ENCODE assay signal across 20 cellular contexts in the genomic region with DNA sequence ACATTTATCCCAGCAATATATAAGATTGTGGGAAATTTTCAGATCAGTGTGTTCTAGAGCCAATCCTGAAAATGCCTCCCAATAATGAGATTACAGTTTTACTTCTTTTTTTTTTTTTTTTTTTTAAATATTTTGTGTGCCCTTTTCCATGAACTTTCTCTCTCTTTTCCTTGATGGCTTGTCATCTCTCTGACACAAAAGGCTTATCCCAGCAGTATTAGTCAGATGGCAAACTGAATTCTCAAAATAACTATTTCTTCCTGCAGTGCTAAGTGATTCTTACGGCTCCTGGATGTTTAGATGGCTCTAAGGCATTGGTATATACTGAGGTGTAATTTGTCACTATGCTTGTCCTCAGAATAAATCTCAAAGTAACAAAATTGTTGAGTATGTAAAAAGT.
DNase-seq lines count a peak whose midpoint lies in the region; ATAC-seq, FAIRE-seq and TF ChIP-seq lines count a peak whose summit lies in the region.
"Had no signal": no experiment of that assay in that cellular context is flagged by ENCODE, and none has a peak within 500 bp of the region (broad histone marks: within the 10 kb centered on the region; RNA-seq: fewer than 3 reads in every experiment).

No MANE protein-coding gene starts in this region.

- H3K4me3 ChIP-seq in A673 (ENCODE audit: low read depth, low read length, poor library complexity, severe bottlenecking) (no peak overlapping the region), fibroblast of the aortic adventitia (ENCODE audit: low read depth, low read length) (no peak overlapping the region), tibial artery (no peak overlapping the region)

- H3K27ac Mint-ChIP-seq in WTC11: peak overlapping the region; percentile 8; the same call in 1 of the 2 replicates
- H3K27ac Mint-ChIP-seq: B cell, CD14-positive monocyte had no signal

- POLR2A ChIA-PET in A673 (lab: Charles Lee; ENCODE audit: low non-redundant PET) (no interaction called here), WTC11 (lab: Charles Lee) (no interaction called here)

- ATAC-seq in WTC11 (no peak), HG03095 (IDR thresholded peaks at IDR 0.05; ENCODE audit: unreplicated experiment) (no peak)

- H3K36me3 Mint-ChIP-seq in WTC11: peaks cover 13% of the 10 kb centered on the region
- H3K36me3 Mint-ChIP-seq: CD14-positive monocyte had no signal

- H3K27ac ChIP-seq in A673 (ENCODE audit: low read depth, low read length, poor library complexity, severe bottlenecking) (peak overlapping the region; percentile 47), tibial artery (peak overlapping the region; percentile 20 to 42)

- CTCF ChIA-PET in A673 (lab: Charles Lee): no interaction called here
- CTCF ChIA-PET in WTC11 (lab: Charles Lee): no interaction called here

- peaks cover 62% of the 10 kb centered on the region for H3K4me1 ChIP-seq in A673 (ENCODE audit: insufficient read depth, low read length, poor library complexity, severe bottlenecking)
- peaks cover 0 to 36% (median 17%) of the 10 kb centered on the region in 4 donors for H3K4me1 ChIP-seq in tibial artery

- H3K9me3 Mint-ChIP-seq in WTC11: no peaks in the 10 kb centered on the region

- TF ChIP-seq CTCF in A673 (conservative IDR thresholded peaks at IDR 0.05; ENCODE audit: low read depth, low read length) (no peak), WTC11 (IDR thresholded peaks at IDR 0.05) (no peak), fibroblast of the aortic adventitia (IDR thresholded peaks at IDR 0.05; ENCODE audit: insufficient read depth, low read length) (no peak), tibial artery (IDR thresholded peaks at IDR 0.05) (no peak), D721Med (IDR thresholded peaks at IDR 0.05; ENCODE audit: insufficient read depth, missing control alignments) (no peak)

- H3K27me3 Mint-ChIP-seq in WTC11 (ENCODE audit: low read depth): no peaks in the 10 kb centered on the region

- DNase-seq in A673 (ENCODE audit: low spot score) (no peak), WTC11 (ENCODE audit: low spot score) (no peak), fibroblast of the aortic adventitia (ENCODE audit: low read depth) (peak; percentile 59), tibial artery (no peak), NCI-H345 (lab: John Stamatoyannopoulos, UW) (no peak), SKM-1 treated with dmso at 0.1 percent for 144 hours (lab: John Stamatoyannopoulos, UW; ENCODE audit: unreplicated experiment) (no peak), D721Med (ENCODE audit: insufficient read length, low spot score) (no peak)
- DNase-seq: DMS53, GDM1, Kasumi-1, NCI-H1694, NCI-H2081, NCI-H2171, NCI-H524 treated with DMSO at 0.1 percent for 48 hours, Right ventricle myocardium superior had no signal

- no peak overlapping the region for H3K4me3 Mint-ChIP-seq in WTC11
- H3K4me3 Mint-ChIP-seq: B cell, CD14-positive monocyte had no signal

- H3K4me1 Mint-ChIP-seq in WTC11: 0 out of 2 replicates have a peak, but pooled peaks cover 1% of the 10 kb centered on the region
- H3K4me1 Mint-ChIP-seq: B cell, CD14-positive monocyte had no signal

- H3K36me3 ChIP-seq in A673 (ENCODE audit: insufficient read depth, low read length, poor library complexity, severe bottlenecking) (peaks cover 25% of the 10 kb centered on the region), tibial artery (no peaks in the 10 kb centered on the region)

- no peaks in the 10 kb centered on the region for H3K9me3 ChIP-seq in A673 (ENCODE audit: low read depth, low read length, poor library complexity, severe bottlenecking)
- H3K9me3 ChIP-seq in tibial artery: no peaks in the 10 kb centered on the region

- H3K27me3 ChIP-seq in A673 (replicated peaks; ENCODE audit: insufficient read depth, low read depth, low read length, poor library complexity) (no peaks in the 10 kb centered on the region), tibial artery (no peaks in the 10 kb centered on the region)

- intact Hi-C loops in A673 (cut with micrococcal nuclease; ENCODE audit: unreplicated experiment): no loop called here
- intact Hi-C loops in tibial artery (cut with DNase I; ENCODE audit: low total_unique reads): no loop called here

- BruUV-seq in A673 (replicated peaks; lab: Mats Ljungman, UMichigan): no TSS peak

- FAIRE-seq in D721Med (lab: Jason Lieb, UNC): no peak
- FAIRE-seq: GM18507, H54 had no signal

TF ChIP-seq in WTC11, 78 proteins besides CTCF, POLR2A, EP300 and RAD21:
- no peak for TF ChIP-seq NFYB (CRISPR knock-in tag; conservative IDR thresholded peaks at IDR 0.05; ENCODE audit: low read depth)
- no peak for TF ChIP-seq MXD4 (CRISPR knock-in tag; IDR thresholded peaks at IDR 0.05; ENCODE audit: borderline replicate concordance)
- TF ChIP-seq, protein P1, sequence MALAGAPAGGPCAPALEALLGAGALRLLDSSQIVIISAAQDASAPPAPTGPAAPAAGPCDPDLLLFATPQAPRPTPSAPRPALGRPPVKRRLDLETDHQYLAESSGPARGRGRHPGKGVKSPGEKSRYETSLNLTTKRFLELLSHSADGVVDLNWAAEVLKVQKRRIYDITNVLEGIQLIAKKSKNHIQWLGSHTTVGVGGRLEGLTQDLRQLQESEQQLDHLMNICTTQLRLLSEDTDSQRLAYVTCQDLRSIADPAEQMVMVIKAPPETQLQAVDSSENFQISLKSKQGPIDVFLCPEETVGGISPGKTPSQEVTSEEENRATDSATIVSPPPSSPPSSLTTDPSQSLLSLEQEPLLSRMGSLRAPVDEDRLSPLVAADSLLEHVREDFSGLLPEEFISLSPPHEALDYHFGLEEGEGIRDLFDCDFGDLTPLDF (CRISPR knock-in tag; IDR thresholded peaks at IDR 0.05): no peak
- TF ChIP-seq, protein P2, sequence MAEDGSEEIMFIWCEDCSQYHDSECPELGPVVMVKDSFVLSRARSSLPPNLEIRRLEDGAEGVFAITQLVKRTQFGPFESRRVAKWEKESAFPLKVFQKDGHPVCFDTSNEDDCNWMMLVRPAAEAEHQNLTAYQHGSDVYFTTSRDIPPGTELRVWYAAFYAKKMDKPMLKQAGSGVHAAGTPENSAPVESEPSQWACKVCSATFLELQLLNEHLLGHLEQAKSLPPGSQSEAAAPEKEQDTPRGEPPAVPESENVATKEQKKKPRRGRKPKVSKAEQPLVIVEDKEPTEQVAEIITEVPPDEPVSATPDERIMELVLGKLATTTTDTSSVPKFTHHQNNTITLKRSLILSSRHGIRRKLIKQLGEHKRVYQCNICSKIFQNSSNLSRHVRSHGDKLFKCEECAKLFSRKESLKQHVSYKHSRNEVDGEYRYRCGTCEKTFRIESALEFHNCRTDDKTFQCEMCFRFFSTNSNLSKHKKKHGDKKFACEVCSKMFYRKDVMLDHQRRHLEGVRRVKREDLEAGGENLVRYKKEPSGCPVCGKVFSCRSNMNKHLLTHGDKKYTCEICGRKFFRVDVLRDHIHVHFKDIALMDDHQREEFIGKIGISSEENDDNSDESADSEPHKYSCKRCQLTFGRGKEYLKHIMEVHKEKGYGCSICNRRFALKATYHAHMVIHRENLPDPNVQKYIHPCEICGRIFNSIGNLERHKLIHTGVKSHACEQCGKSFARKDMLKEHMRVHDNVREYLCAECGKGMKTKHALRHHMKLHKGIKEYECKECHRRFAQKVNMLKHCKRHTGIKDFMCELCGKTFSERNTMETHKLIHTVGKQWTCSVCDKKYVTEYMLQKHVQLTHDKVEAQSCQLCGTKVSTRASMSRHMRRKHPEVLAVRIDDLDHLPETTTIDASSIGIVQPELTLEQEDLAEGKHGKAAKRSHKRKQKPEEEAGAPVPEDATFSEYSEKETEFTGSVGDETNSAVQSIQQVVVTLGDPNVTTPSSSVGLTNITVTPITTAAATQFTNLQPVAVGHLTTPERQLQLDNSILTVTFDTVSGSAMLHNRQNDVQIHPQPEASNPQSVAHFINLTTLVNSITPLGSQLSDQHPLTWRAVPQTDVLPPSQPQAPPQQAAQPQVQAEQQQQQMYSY (CRISPR knock-in tag; IDR thresholded peaks at IDR 0.05): no peak
- TF ChIP-seq ELF4 (CRISPR knock-in tag; IDR thresholded peaks at IDR 0.05; ENCODE audit: low read depth): no peak
- TF ChIP-seq, protein P3, sequence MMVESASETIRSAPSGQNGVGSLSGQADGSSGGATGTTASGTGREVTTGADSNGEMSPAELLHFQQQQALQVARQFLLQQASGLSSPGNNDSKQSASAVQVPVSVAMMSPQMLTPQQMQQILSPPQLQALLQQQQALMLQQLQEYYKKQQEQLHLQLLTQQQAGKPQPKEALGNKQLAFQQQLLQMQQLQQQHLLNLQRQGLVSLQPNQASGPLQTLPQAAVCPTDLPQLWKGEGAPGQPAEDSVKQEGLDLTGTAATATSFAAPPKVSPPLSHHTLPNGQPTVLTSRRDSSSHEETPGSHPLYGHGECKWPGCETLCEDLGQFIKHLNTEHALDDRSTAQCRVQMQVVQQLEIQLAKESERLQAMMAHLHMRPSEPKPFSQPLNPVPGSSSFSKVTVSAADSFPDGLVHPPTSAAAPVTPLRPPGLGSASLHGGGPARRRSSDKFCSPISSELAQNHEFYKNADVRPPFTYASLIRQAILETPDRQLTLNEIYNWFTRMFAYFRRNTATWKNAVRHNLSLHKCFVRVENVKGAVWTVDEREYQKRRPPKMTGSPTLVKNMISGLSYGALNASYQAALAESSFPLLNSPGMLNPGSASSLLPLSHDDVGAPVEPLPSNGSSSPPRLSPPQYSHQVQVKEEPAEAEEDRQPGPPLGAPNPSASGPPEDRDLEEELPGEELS (CRISPR knock-in tag; IDR thresholded peaks at IDR 0.05): no peak
- TF ChIP-seq, protein P4, sequence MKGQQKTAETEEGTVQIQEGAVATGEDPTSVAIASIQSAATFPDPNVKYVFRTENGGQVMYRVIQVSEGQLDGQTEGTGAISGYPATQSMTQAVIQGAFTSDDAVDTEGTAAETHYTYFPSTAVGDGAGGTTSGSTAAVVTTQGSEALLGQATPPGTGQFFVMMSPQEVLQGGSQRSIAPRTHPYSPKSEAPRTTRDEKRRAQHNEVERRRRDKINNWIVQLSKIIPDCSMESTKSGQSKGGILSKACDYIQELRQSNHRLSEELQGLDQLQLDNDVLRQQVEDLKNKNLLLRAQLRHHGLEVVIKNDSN (CRISPR knock-in tag; IDR thresholded peaks at IDR 0.05): no peak
- no peak for TF ChIP-seq ATF1 (CRISPR knock-in tag; IDR thresholded peaks at IDR 0.05)
- no peak for TF ChIP-seq ZNF263 (CRISPR knock-in tag; IDR thresholded peaks at IDR 0.05; ENCODE audit: low read depth)
- TF ChIP-seq, protein P5, sequence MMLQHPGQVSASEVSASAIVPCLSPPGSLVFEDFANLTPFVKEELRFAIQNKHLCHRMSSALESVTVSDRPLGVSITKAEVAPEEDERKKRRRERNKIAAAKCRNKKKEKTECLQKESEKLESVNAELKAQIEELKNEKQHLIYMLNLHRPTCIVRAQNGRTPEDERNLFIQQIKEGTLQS (CRISPR knock-in tag; conservative IDR thresholded peaks at IDR 0.05): no peak
- TF ChIP-seq TEAD4 (CRISPR knock-in tag; IDR thresholded peaks at IDR 0.05): no peak
